ENCODE assay signal across 17 cellular contexts in the genomic region with DNA sequence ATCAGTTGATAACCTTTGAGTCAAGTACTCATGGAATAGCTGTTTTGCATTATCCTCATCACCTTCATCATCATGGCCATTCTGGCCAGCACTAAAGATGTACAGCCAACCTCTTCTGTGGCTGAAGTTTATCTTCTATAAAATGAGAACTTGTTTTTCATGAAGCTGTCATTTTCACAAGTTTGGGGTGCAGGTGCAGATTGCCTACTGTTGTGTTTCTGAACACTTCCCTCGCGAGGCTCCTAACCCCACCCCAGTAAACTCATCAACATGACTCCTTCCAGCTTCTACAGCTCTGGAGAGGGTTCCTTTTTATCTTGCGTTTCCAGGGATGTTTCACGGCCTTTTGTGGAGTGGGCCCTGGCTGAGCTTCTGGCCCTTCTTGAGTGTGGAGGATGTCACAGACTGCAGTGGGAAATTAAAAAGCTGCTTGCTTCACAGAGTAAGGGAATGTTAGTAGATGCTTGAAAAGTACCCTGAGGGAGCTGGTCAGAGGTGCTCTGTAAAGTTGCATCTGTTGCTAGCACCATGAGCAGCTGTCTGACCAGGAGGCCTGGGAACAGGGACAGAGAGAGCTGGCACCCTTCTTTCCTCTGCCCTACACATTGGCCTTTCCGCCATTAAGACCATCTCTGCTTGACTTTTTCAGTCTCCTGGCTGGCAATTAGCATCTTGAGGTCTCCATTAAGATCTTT. TPM values are rescaled to one million over a fixed set of nuclear protein-coding genes. Genes with fewer than 3 reads are reported as not detected.
A peak's percentile ranks its signal among the peaks of the same experiment; 100 is the strongest.
DNase-seq lines count a peak whose midpoint lies in the region; ATAC-seq, FAIRE-seq and TF ChIP-seq lines count a peak whose summit lies in the region.
"Had no signal": no experiment of that assay in that cellular context is flagged by ENCODE, and none has a peak within 500 bp of the region (broad histone marks: within the 10 kb centered on the region; RNA-seq: fewer than 3 reads in every experiment).

No MANE protein-coding gene starts in this region.

- ATAC-seq in left ventricle myocardium superior (no peak), GM12878 (no peak; the same call in 2 of the 3 replicates), HG02973 (IDR thresholded peaks at IDR 0.05; ENCODE audit: unreplicated experiment) (no peak)
- ATAC-seq in stimulated activated naive B cell treated with anti-CD40 and anti-IgM and Interleukin-4, amounts not matched to agents 10 μg/mL and 1 μg/mL and 100 μg/mL, for 72 hours (replicated peaks): no peak

- peaks cover 3 to 12% of the 10 kb centered on the region in 2 donors for H3K9me3 Mint-ChIP-seq in stimulated activated naive B cell treated with anti-CD40 and anti-IgM and Interleukin-4, amounts not matched to agents 10 μg/mL and 1 μg/mL and 100 μg/mL, for 72 hours
- peaks cover 27% of the 10 kb centered on the region for H3K9me3 Mint-ChIP-seq in nephron progenitor cell

- 74% methylated on average over 5 of the region's 5 CpGs for WGBS in GM12878 (ENCODE audit: insufficient coverage, insufficient replicate concordance, low lambda C conversion rate, missing lambda C conversion rate)

- in situ Hi-C loops in GM12878 (cut with MboI): no loop called here

- H3K79me2 ChIP-seq in Karpas-422 (ENCODE audit: low read length) (peaks cover 78% of the 10 kb centered on the region), GM12878 (ENCODE audit: control insufficient read depth, insufficient read depth, low read length) (peaks cover 29% of the 10 kb centered on the region)

- H3K4me1 ChIP-seq in right atrium auricular region (no peaks in the 10 kb centered on the region), Karpas-422 (ENCODE audit: low read length) (peaks cover 69% of the 10 kb centered on the region), GM12878 (ENCODE audit: control insufficient read depth, insufficient read depth, low read length) (peaks cover 36% of the 10 kb centered on the region)

- H3K27me3 ChIP-seq in right atrium auricular region: no peaks in the 10 kb centered on the region
- H3K27me3 ChIP-seq in Karpas-422 (ENCODE audit: low read length): no peaks in the 10 kb centered on the region
- no peaks in the 10 kb centered on the region for H3K27me3 ChIP-seq in GM12878 (replicated peaks in 1 of 2; ENCODE audit: control insufficient read depth in 2 of 2, insufficient read depth in 2 of 2, low read length in 1 of 2)
- H3K27me3 ChIP-seq: Peyer's patch had no signal

- H3K4me3 ChIP-seq in right atrium auricular region (no peak overlapping the region), Karpas-422 (ENCODE audit: low read length) (peak overlapping the region; percentile 87), GM12878 (peak overlapping the region; percentile 75; the same call in 1 of the 2 replicates)

- DNase-seq in right atrium auricular region (ENCODE audit: low spot score) (peak; percentile 11), left ventricle myocardium superior (no peak), Karpas-422 (peak; percentile 64), GM12878 (ENCODE audit: low read depth, low spot score) (no peak), substantia nigra (lab: John Stamatoyannopoulos, UW) (no peak), nephron progenitor cell (no peak)
- DNase-seq in stimulated activated naive B cell treated with anti-CD40 and anti-IgM and Interleukin-4, amounts not matched to agents 10 μg/mL and 1 μg/mL and 100 μg/mL, for 72 hours: no peak
- DNase-seq: HFFc6, NCI-H1436, NCI-H2029 treated with DMSO at 0.1 percent for 48 hours, NCI-H2171 treated with DMSO at 0.1 percent for 48 hours, NCI-H748 treated with DMSO at 0.1 percent for 48 hours had no signal

- peaks cover 23 to 45% of the 10 kb centered on the region in 2 donors for H3K36me3 Mint-ChIP-seq in stimulated activated naive B cell treated with anti-CD40 and anti-IgM and Interleukin-4, amounts not matched to agents 10 μg/mL and 1 μg/mL and 100 μg/mL, for 72 hours
- H3K36me3 Mint-ChIP-seq in nephron progenitor cell (ENCODE audit: low read depth): peaks cover 6% of the 10 kb centered on the region

- RAD21 ChIA-PET in GM12878 (lab: Charles Lee; ENCODE audit: unreplicated experiment): interaction anchor here (0.9 to 1.4 kb wide), 5 partner anchors 8 to 31 kb away, joined by 3 read pairs; no protein-coding TSS in a partner anchor

- H4K20me1 ChIP-seq in Karpas-422 (ENCODE audit: insufficient read depth, low read depth, low read length) (0 out of 2 replicates have a peak, but pooled peaks cover 6% of the 10 kb centered on the region), GM12878 (ENCODE audit: control insufficient read depth, insufficient read depth) (no peaks in the 10 kb centered on the region)

- POLR2A ChIA-PET in GM12878 (lab: Charles Lee): interaction anchor here (1.3 to 1.5 kb wide), 2 partner anchors 22 to 32 kb away, joined by 4 to 6 read pairs; no protein-coding TSS in a partner anchor

- no TSS peak for BruUV-seq in GM12878 (replicated peaks; lab: Mats Ljungman, UMichigan)

- H3K27ac ChIP-seq in right atrium auricular region (no peak overlapping the region), Karpas-422 (ENCODE audit: low read length) (peak overlapping the region; percentile 99), GM12878 (ENCODE audit: control insufficient read depth, insufficient read depth) (peak overlapping the region; percentile 76), substantia nigra (ENCODE audit: low read depth, low read length, poor library complexity, severe bottlenecking) (no peak overlapping the region)
- H3K27ac ChIP-seq: C4-2B had no signal

- H3K9ac ChIP-seq in Karpas-422 (ENCODE audit: low read length): peak overlapping the region; percentile 90
- no peak overlapping the region for H3K9ac ChIP-seq in GM12878 (ENCODE audit: control insufficient read depth, insufficient read depth, low read length)

- no peak for TF ChIP-seq CTCF in right atrium auricular region (IDR thresholded peaks at IDR 0.05)
- TF ChIP-seq CTCF in GM12878 (IDR thresholded peaks at IDR 0.05 in 2 of 3, conservative IDR thresholded peaks at IDR 0.05 in 1 of 3; ENCODE audit: control insufficient read depth in 2 of 3, extremely low read depth in 1 of 3, insufficient read depth in 1 of 3, low read depth in 3 of 3, low read length in 3 of 3): no peak
- no peak for TF ChIP-seq CTCF in nephron progenitor cell (IDR thresholded peaks at IDR 0.05)

- H3K4me2 ChIP-seq in Karpas-422 (ENCODE audit: low read depth, low read length, poor library complexity, severe bottlenecking): peak overlapping the region; percentile 98
- H3K4me2 ChIP-seq in GM12878 (ENCODE audit: control insufficient read depth, insufficient read depth): peak overlapping the region; percentile 78

- intact Hi-C loops in left ventricle myocardium superior (cut with micrococcal nuclease) (no loop called here), GM12878 (cut with micrococcal nuclease; ENCODE audit: unreplicated experiment) (loop anchor here (2.0 kb wide), 1 partner anchor 18 kb away; no protein-coding TSS in a partner anchor)

- peak overlapping the region; percentile 94 for H3K27ac Mint-ChIP-seq in stimulated activated naive B cell treated with anti-CD40 and anti-IgM and Interleukin-4, amounts not matched to agents 10 μg/mL and 1 μg/mL and 100 μg/mL, for 72 hours
- no peak overlapping the region for H3K27ac Mint-ChIP-seq in nephron progenitor cell
- H3K27ac Mint-ChIP-seq: HFFc6 had no signal

- H3K36me3 ChIP-seq in right atrium auricular region (no peaks in the 10 kb centered on the region), Karpas-422 (ENCODE audit: insufficient read depth, low read length) (peaks cover 51% of the 10 kb centered on the region), GM12878 (ENCODE audit: control insufficient read depth in 2 of 2, insufficient read depth in 2 of 2, low read length in 1 of 2) (peaks cover 0 to 3% of the 10 kb centered on the region in 2 experiments; a peak in 2 of 4 replicates)

- FAIRE-seq in GM12878 (lab: Jason Lieb, UNC): no peak
- FAIRE-seq: A204.1, HTR-8/SVneo had no signal

- SMC1A ChIA-PET in GM12878 (lab: Charles Lee; ENCODE audit: uncharacterized antibody, unreplicated experiment): interaction anchor here (0.8 to 4.7 kb wide), 7 partner anchors 8 to 30 kb away, joined by 3 to 20 read pairs (median 4); no protein-coding TSS in a partner anchor

- no peak for TF ChIP-seq RAD21 in GM12878 (IDR thresholded peaks at IDR 0.05; ENCODE audit: insufficient read depth, low read depth, low read length)

- peak overlapping the region; percentile 80 to 82 for H3K4me3 Mint-ChIP-seq in stimulated activated naive B cell treated with anti-CD40 and anti-IgM and Interleukin-4, amounts not matched to agents 10 μg/mL and 1 μg/mL and 100 μg/mL, for 72 hours
- no peak overlapping the region for H3K4me3 Mint-ChIP-seq in nephron progenitor cell
- H3K4me3 Mint-ChIP-seq: HFFc6 had no signal

- H3K9me3 ChIP-seq in right atrium auricular region (no peaks in the 10 kb centered on the region), Karpas-422 (ENCODE audit: low read length) (peaks cover 18% of the 10 kb centered on the region), GM12878 (replicated peaks; ENCODE audit: control insufficient read depth, insufficient read depth, low read length) (peaks cover 13% of the 10 kb centered on the region; the same call in 2 of the 3 replicates)
- H3K9me3 ChIP-seq: Peyer's patch had no signal

- no peaks in the 10 kb centered on the region for H3K9me2 ChIP-seq in Karpas-422 (replicated peaks; ENCODE audit: insufficient read depth, low read length)

- CTCF ChIA-PET in GM12878 (lab: Yijun Ruan, JAX): interaction anchor here (1.1 to 1.2 kb wide), 3 partner anchors 10 to 44 kb away, joined by 3 to 6 read pairs (median 5); a partner anchor contains a TSS

- peaks cover 55 to 82% of the 10 kb centered on the region in 2 donors for H3K4me1 Mint-ChIP-seq in stimulated activated naive B cell treated with anti-CD40 and anti-IgM and Interleukin-4, amounts not matched to agents 10 μg/mL and 1 μg/mL and 100 μg/mL, for 72 hours
- peaks cover 28% of the 10 kb centered on the region for H3K4me1 Mint-ChIP-seq in nephron progenitor cell

- no peak for TF ChIP-seq EP300 in GM12878 (IDR thresholded peaks at IDR 0.05; ENCODE audit: borderline replicate concordance in 1 of 2, control insufficient read depth in 1 of 2, low read depth in 2 of 2, low read length in 2 of 2)

- H2AFZ ChIP-seq in Karpas-422 (ENCODE audit: low read length): no peak overlapping the region
- H2AFZ ChIP-seq in GM12878 (ENCODE audit: control insufficient read depth, low read depth, low read length): no peak overlapping the region

- H3K27me3 Mint-ChIP-seq in stimulated activated naive B cell treated with anti-CD40 and anti-IgM and Interleukin-4, amounts not matched to agents 10 μg/mL and 1 μg/mL and 100 μg/mL, for 72 hours: no peaks in the 10 kb centered on the region
- H3K27me3 Mint-ChIP-seq in nephron progenitor cell (ENCODE audit: low read depth, poor library complexity): peaks cover 11% of the 10 kb centered on the region

- no peak for TF ChIP-seq POLR2A in GM12878 (IDR thresholded peaks at IDR 0.05; ENCODE audit: low read depth, low read length)

RNA-seq across cellular contexts. Expression of a gene that starts 24.9 kb away (rescaled TPM):
- total RNA-seq in right atrium auricular region (1 to 10 TPM; 3.4 to 6.3 TPM), left ventricle myocardium superior (5.1 TPM), GM12878 (2014; rRNA removed) (80.7 and 88.4 TPM in 2 replicates), GM12878 (2014; rRNA removed; fragmentation: Illumina TruSeq; extraction: Trizol) (70.2 and 75.8 TPM in 2 replicates), GM12878 (2021) (128 and 135 TPM in 2 replicates)
- total RNA-seq in Karpas-422 (2014; rRNA removed; shearing (Covaris generic); ENCODE audit: low replicate concordance): 151 and 216 TPM in 2 replicates
- 29.6 and 41.5 TPM in 2 replicates for total RNA-seq in GM12878 (2013; cell fraction: nucleolus; rRNA removed)
- polyA plus RNA-seq in GM12878 (2011; ENCODE audit: low read depth): 17.5 TPM
- polyA plus RNA-seq in GM12878 (2011; rRNA removed) (5.7 and 6.5 TPM in 2 replicates), GM12878 (2014; fragmentation: Illumina TruSeq; extraction: Trizol) (77.5 and 82.5 TPM in 2 replicates), GM12878 (2014; fragmentation: Nextera tagmentation; extraction: Ambion mirVana) (10 to 100 TPM; 23.1 to 24.8 TPM), GM12878 (2014; rRNA removed) (58.1 and 58.2 TPM in 2 replicates), GM12878 (2016; fragmentation: Nextera tagmentation; extraction: Ambion mirVana) (10 to 100 TPM; 68.0 to 69.5 TPM)
- polyA plus RNA-seq in GM12878 (2011; cell fraction: cytosol; rRNA removed): 7.5 and 7.6 TPM in 2 replicates
- 7.6 and 13.2 TPM in 2 replicates for polyA plus RNA-seq in GM12878 (2011; cell fraction: nucleus; rRNA removed)
- 26.6 and 29.5 TPM in 2 replicates for polyA plus RNA-seq in GM12878 (2012)
- 7.0 and 8.3 TPM in 2 replicates for polyA minus RNA-seq in GM12878 (2011; rRNA and poly(A)+ RNA removed)
- 5.8 and 11.6 TPM in 2 replicates for polyA minus RNA-seq in GM12878 (2011; cell fraction: cytosol; rRNA and poly(A)+ RNA removed)
- 6.8 and 8.5 TPM in 2 replicates for polyA minus RNA-seq in GM12878 (2011; cell fraction: nucleus; rRNA and poly(A)+ RNA removed)
- total RNA-seq: HFFc6 had no signal

Comparison
In these comparisons a context has a peak if more than half of its experiments do, and no peak if none do; other contexts are left out.
1. DNase-seq: peak in right atrium auricular region (single experiment) and Karpas-422 (single experiment); none in left ventricle myocardium superior (single experiment), GM12878 (single experiment), stimulated activated naive B cell treated with anti-CD40 and anti-IgM and Interleukin-4, amounts not matched to agents 10 μg/mL and 1 μg/mL and 100 μg/mL, for 72 hours (single experiment), substantia nigra (0 of 49) and nephron progenitor cell (single experiment).
2. H3K27ac ChIP-seq: peak in Karpas-422 (single experiment) and GM12878 (single experiment); none in right atrium auricular region (0 of 2) and substantia nigra (single experiment).
3. H3K4me3 ChIP-seq: peak in Karpas-422 (single experiment) and GM12878 (single experiment); none in right atrium auricular region (0 of 2).